ENCODE assay signal across 22 cellular contexts in the genomic region with DNA sequence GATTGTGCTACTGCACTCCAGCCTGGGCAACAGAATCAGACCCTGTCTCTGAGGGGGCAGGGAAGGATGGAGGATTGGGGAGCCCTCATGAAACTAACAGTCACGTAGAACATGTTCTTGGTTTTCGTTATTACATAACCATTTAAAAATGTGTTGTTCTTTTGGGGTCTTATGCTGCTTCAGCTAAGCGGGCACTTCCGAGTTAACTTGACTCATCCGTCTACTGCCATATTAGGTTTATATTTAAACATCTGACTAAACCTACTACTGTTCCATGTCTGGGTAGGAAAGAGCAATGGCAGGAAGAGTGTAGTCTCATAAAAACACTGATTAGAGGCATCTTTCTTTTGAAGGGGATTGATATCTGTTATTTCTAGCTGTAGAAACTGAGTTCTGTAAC. TPM values are rescaled to one million over a fixed set of nuclear protein-coding genes. Genes with fewer than 3 reads are reported as not detected.
DNase-seq lines count a peak whose midpoint lies in the region; ATAC-seq and TF ChIP-seq lines count a peak whose summit lies in the region.
"Had no signal": no experiment of that assay in that cellular context is flagged by ENCODE, and none has a peak within 500 bp of the region (broad histone marks: within the 10 kb centered on the region; RNA-seq: fewer than 3 reads in every experiment).

No MANE protein-coding gene starts in this region.

- no peak overlapping the region for H3K4me3 ChIP-seq in AG04450 (ENCODE audit: low read depth, low read length)
- H3K4me3 ChIP-seq: breast epithelium, GM23338, left lung, prostate gland had no signal

- ATAC-seq in natural killer cell (no peak), HG03442 (IDR thresholded peaks at IDR 0.05; ENCODE audit: unreplicated experiment) (no peak)
- ATAC-seq: activated CD8-positive, alpha-beta memory T cell treated with anti-CD3 and anti-CD28 coated beads, Interleukin-2, amount 10 ng/mL, durations not matched to agents 7 days and 5 days; GM23338; left lung; stimulated activated naive CD8-positive, alpha-beta T cell treated with anti-CD3 and anti-CD28 coated beads, Interleukin-15, Interleukin-2, amounts not matched to agents 100 U/mL and 50 U/mL, for 24 hours had no signal

- no peaks in the 10 kb centered on the region for H3K9me3 Mint-ChIP-seq in chondrocyte (ENCODE audit: low read depth)
- no peaks in the 10 kb centered on the region for H3K9me3 Mint-ChIP-seq in natural killer cell
- H3K9me3 Mint-ChIP-seq: endodermal cell, GM23338, naive B cell had no signal

- CTCF ChIA-PET in AG04450 (lab: Charles Lee), result interaction anchor here (1.0 to 2.6 kb wide), 3 partner anchors 21 to 107 kb away, joined by 3 to 11 read pairs (median 3); no protein-coding TSS in a partner anchor

- H3K4me3 Mint-ChIP-seq in chondrocyte (ENCODE audit: unreplicated experiment) (no peak overlapping the region), natural killer cell (no peak overlapping the region)
- H3K4me3 Mint-ChIP-seq: activated CD8-positive, alpha-beta memory T cell treated with anti-CD3 and anti-CD28 coated beads, Interleukin-2, amount 10 ng/mL, durations not matched to agents 7 days and 5 days; endodermal cell; GM23338; naive B cell had no signal

- H3K27ac ChIP-seq in AG04450 (ENCODE audit: low read depth, low read length), result peak overlapping the region; percentile 52
- H3K27ac ChIP-seq: breast epithelium, left lung, prostate gland had no signal

- H3K27me3 ChIP-seq in AG04450 (ENCODE audit: control insufficient read depth, insufficient read depth, low read length), result no peaks in the 10 kb centered on the region
- H3K27me3 ChIP-seq: breast epithelium, left lung had no signal

- H3K27me3 Mint-ChIP-seq in chondrocyte (ENCODE audit: low read depth) (no peaks in the 10 kb centered on the region), natural killer cell (ENCODE audit: low read depth in 2 of 2) (no peaks in the 10 kb centered on the region)
- H3K27me3 Mint-ChIP-seq: activated CD8-positive, alpha-beta memory T cell treated with anti-CD3 and anti-CD28 coated beads, Interleukin-2, amount 10 ng/mL, durations not matched to agents 7 days and 5 days; naive B cell had no signal

- no peak for DNase-seq in AG04450 (ENCODE audit: low read depth, low spot score)
- DNase-seq in HT1080 (ENCODE audit: low read depth), result peak; percentile 23
- DNase-seq in chondrocyte (ENCODE audit: low spot score), result no peak
- no peak for DNase-seq in natural killer cell
- no peak for DNase-seq in EL
- no peak for DNase-seq in NCI-H446 treated with DMSO at 0.1 percent for 48 hours (lab: John Stamatoyannopoulos, UW)
- DNase-seq in cerebellum (ENCODE audit: low spot score), result no peak
- DNase-seq: activated CD8-positive, alpha-beta memory T cell treated with anti-CD3 and anti-CD28 coated beads, Interleukin-2, amount 10 ng/mL, durations not matched to agents 7 days and 5 days; activated naive CD4-positive, alpha-beta T cell; endodermal cell; left lung; naive B cell; NCI-H1694; NCI-H345; stimulated activated CD4-positive, alpha-beta T cell treated with anti-CD3 and anti-CD28 coated beads, Interleukin-12 subunit alpha, Interleukin-12 subunit beta, amount 100 ng/mL, for 4 hours; stimulated activated naive CD8-positive, alpha-beta T cell treated with anti-CD3 and anti-CD28 coated beads, Interleukin-15, Interleukin-2, amounts not matched to agents 100 U/mL and 50 U/mL, for 24 hours; T-helper 1 cell had no signal

- no peak for TF ChIP-seq CTCF in AG04450 (IDR thresholded peaks at IDR 0.05; ENCODE audit: low read depth, low read length)
- TF ChIP-seq CTCF in chondrocyte (IDR thresholded peaks at IDR 0.05), result no peak
- no peak for TF ChIP-seq CTCF in natural killer cell (IDR thresholded peaks at IDR 0.05)

- no peaks in the 10 kb centered on the region for H3K9me3 ChIP-seq in AG04450 (ENCODE audit: control insufficient read depth, insufficient read depth, low read length)
- H3K9me3 ChIP-seq: breast epithelium, left lung, prostate gland had no signal

- H3K36me3 Mint-ChIP-seq in chondrocyte (ENCODE audit: low read depth), result peaks cover 59% of the 10 kb centered on the region
- H3K36me3 Mint-ChIP-seq in natural killer cell, result peaks cover 75% of the 10 kb centered on the region

- H3K27ac Mint-ChIP-seq in chondrocyte (ENCODE audit: unreplicated experiment), result peak overlapping the region; percentile 82
- H3K27ac Mint-ChIP-seq in natural killer cell, result peak overlapping the region; percentile 43 to 46
- H3K27ac Mint-ChIP-seq: activated CD8-positive, alpha-beta memory T cell treated with anti-CD3 and anti-CD28 coated beads, Interleukin-2, amount 10 ng/mL, durations not matched to agents 7 days and 5 days; endodermal cell; GM23338 had no signal

- POLR2A ChIA-PET in AG04450 (lab: Yijun Ruan, JAX), result interaction anchor here (0.6 to 1.4 kb wide), 3 partner anchors 20 to 65 kb away, joined by 3 to 13 read pairs (median 6); no protein-coding TSS in a partner anchor

- peaks cover 52% of the 10 kb centered on the region for H3K4me1 Mint-ChIP-seq in chondrocyte (ENCODE audit: low read depth)
- peaks cover 0 to 21% of the 10 kb centered on the region in 2 donors for H3K4me1 Mint-ChIP-seq in natural killer cell
- H3K4me1 Mint-ChIP-seq: activated CD8-positive, alpha-beta memory T cell treated with anti-CD3 and anti-CD28 coated beads, Interleukin-2, amount 10 ng/mL, durations not matched to agents 7 days and 5 days; endodermal cell; GM23338; naive B cell had no signal

- intact Hi-C loops in natural killer cell (cut with micrococcal nuclease), result no loop called here

RNA-seq across cellular contexts. Expression of a gene that starts 59.5 kb away (rescaled TPM):
- polyA plus RNA-seq in AG04450 (2011; rRNA removed), result not detected in 2 replicates
- not detected in 2 replicates for polyA minus RNA-seq in AG04450 (2011; rRNA and poly(A)+ RNA removed)
- total RNA-seq in HT1080 (2014; rRNA removed; shearing (Covaris generic)), result not detected in 2 replicates
- 0.17 and 0.21 TPM in 2 replicates for polyA plus RNA-seq in HT1080 (2015; cell fraction: cytosol; rRNA removed)
- 0.22 TPM in 1 of 2 replicates, not detected in the other for polyA plus RNA-seq in HT1080 (2015; cell fraction: nucleus; rRNA removed)
- total RNA-seq in chondrocyte, result 0.12 TPM in 1 of 3 replicates, not detected in the others
- total RNA-seq in natural killer cell, result 1 to 10 TPM in 1 of 3 donors, under 1 TPM in 2; 0.29 to 1.6 (median 0.40) TPM
- total RNA-seq in cerebellum, result 0.27 TPM
- total RNA-seq: activated CD8-positive, alpha-beta memory T cell treated with anti-CD3 and anti-CD28 coated beads, Interleukin-2, amount 10 ng/mL, durations not matched to agents 7 days and 5 days; MCF 10A had no signal
